ENCODE assay signal across 8 cellular contexts in genomic region chr3:195850857-195851531, GRCh38. TPM values are rescaled to one million over a fixed set of nuclear protein-coding genes. Genes with fewer than 3 reads are reported as not detected.
DNase-seq lines count a peak whose midpoint lies in the region; ATAC-seq and TF ChIP-seq lines count a peak whose summit lies in the region.

No MANE protein-coding gene starts in this region.

- H3K27ac Mint-ChIP-seq in CD4-positive, alpha-beta T cell, result no peak overlapping the region
- H3K27ac Mint-ChIP-seq in activated CD4-positive, alpha-beta T cell treated with anti-CD3 and anti-CD28 coated beads, Interleukin-2, amount 10 ng/mL, durations not matched to agents 24 days and 14 days, result no peak overlapping the region
- no peak overlapping the region for H3K27ac Mint-ChIP-seq in dendritic cell treated with granulocyte-macrophage colony-stimulating factor and Interleukin-4, amounts not matched to agents 40 ng/mL and 50 ng/mL, for 4 days

- POLR2A ChIA-PET in CD4-positive, alpha-beta T cell (lab: Charles Lee), result interaction anchor here (0.9 to 1.0 kb wide), 3 partner anchors 8 to 58 kb away, joined by 3 to 4 read pairs (median 4); no protein-coding TSS in a partner anchor

- H3K27me3 Mint-ChIP-seq in CD4-positive, alpha-beta T cell, result peaks cover 5% of the 10 kb centered on the region
- no peaks in the 10 kb centered on the region for H3K27me3 Mint-ChIP-seq in activated CD4-positive, alpha-beta T cell treated with anti-CD3 and anti-CD28 coated beads, Interleukin-2, amount 10 ng/mL, durations not matched to agents 24 days and 14 days
- H3K27me3 Mint-ChIP-seq in dendritic cell treated with granulocyte-macrophage colony-stimulating factor and Interleukin-4, amounts not matched to agents 40 ng/mL and 50 ng/mL, for 4 days, result peaks cover 28% of the 10 kb centered on the region

- intact Hi-C loops in CD4-positive, alpha-beta T cell (cut with DNase I, micrococcal nuclease), result loop anchor here (2.0 to 10.0 kb wide), 4 partner anchors 196 to 346 kb away; no protein-coding TSS in a partner anchor
- intact Hi-C loops in activated CD4-positive, alpha-beta T cell treated with anti-CD3 and anti-CD28 coated beads, Interleukin-2, amount 10 ng/mL, durations not matched to agents 24 days and 14 days (cut with micrococcal nuclease), result loop anchor here (1.0 to 10.0 kb wide), 6 partner anchors 104 to 580 kb away; partner anchors contain the start of gene XXYLT1
- intact Hi-C loops in dendritic cell treated with granulocyte-macrophage colony-stimulating factor and Interleukin-4, amounts not matched to agents 40 ng/mL and 50 ng/mL, for 4 days (cut with micrococcal nuclease), result no loop called here
- intact Hi-C loops in lower leg skin (cut with DNase I; ENCODE audit: low total_unique reads), result no loop called here

- peak; percentile 75 to 88 (median 85) for DNase-seq in CD4-positive, alpha-beta T cell
- DNase-seq in NCI-H69 (lab: John Stamatoyannopoulos, UW), result peak; percentile 93
- peak; percentile 97 for DNase-seq in activated CD4-positive, alpha-beta T cell treated with anti-CD3 and anti-CD28 coated beads, Interleukin-2, amount 10 ng/mL, durations not matched to agents 24 days and 14 days
- peak; percentile 89 to 96 for DNase-seq in lower leg skin (ENCODE audit: low spot score in 2 of 2)
- DNase-seq in stimulated activated CD4-positive, alpha-beta T cell treated with anti-CD3 and anti-CD28 coated beads, TNF-alpha, amount 100 ng/mL, for 48 hours (ENCODE audit: low read depth in 3 of 3), result peak; percentile 77 to 83 (median 81)

- H3K36me3 Mint-ChIP-seq in CD4-positive, alpha-beta T cell (ENCODE audit: low read depth), result no peaks in the 10 kb centered on the region
- H3K36me3 Mint-ChIP-seq in activated CD4-positive, alpha-beta T cell treated with anti-CD3 and anti-CD28 coated beads, Interleukin-2, amount 10 ng/mL, durations not matched to agents 24 days and 14 days (ENCODE audit: low read depth), result no peaks in the 10 kb centered on the region
- H3K36me3 Mint-ChIP-seq in dendritic cell treated with granulocyte-macrophage colony-stimulating factor and Interleukin-4, amounts not matched to agents 40 ng/mL and 50 ng/mL, for 4 days (ENCODE audit: low read depth), result no peaks in the 10 kb centered on the region

- H3K4me3 ChIP-seq in lower leg skin (ENCODE audit: low read depth, poor library complexity, severe bottlenecking), result no peak overlapping the region

- peak overlapping the region; percentile 7 for H3K4me3 Mint-ChIP-seq in CD4-positive, alpha-beta T cell
- peak overlapping the region; percentile 5 for H3K4me3 Mint-ChIP-seq in activated CD4-positive, alpha-beta T cell treated with anti-CD3 and anti-CD28 coated beads, Interleukin-2, amount 10 ng/mL, durations not matched to agents 24 days and 14 days
- peak overlapping the region; percentile 39 for H3K4me3 Mint-ChIP-seq in dendritic cell treated with granulocyte-macrophage colony-stimulating factor and Interleukin-4, amounts not matched to agents 40 ng/mL and 50 ng/mL, for 4 days

- TF ChIP-seq POLR2A in lower leg skin (IDR thresholded peaks at IDR 0.05), result no peak

- H3K9me3 ChIP-seq in CD4-positive, alpha-beta T cell (ENCODE audit: control insufficient read depth, low read length), result no peaks in the 10 kb centered on the region

- 29 to 30% methylated on average over 31 of the region's 31 CpGs for WGBS in lower leg skin, 2 donors

- H3K27ac ChIP-seq in CD4-positive, alpha-beta T cell (ENCODE audit: low read depth, low read length), result no peak overlapping the region

- CTCF ChIA-PET in CD4-positive, alpha-beta T cell (lab: Charles Lee), result interaction anchor here (0.6 to 2.3 kb wide), 30 partner anchors 8 to 1180 kb away, joined by 3 to 23 read pairs (median 4); partner anchors contain the start of genes TNK2 and XXYLT1

- peak; percentile 100 for TF ChIP-seq CTCF in CD4-positive, alpha-beta T cell (IDR thresholded peaks at IDR 0.05)
- peak; percentile 93 to 100 (median 96) for TF ChIP-seq CTCF in lower leg skin (IDR thresholded peaks at IDR 0.05)

- H3K4me1 Mint-ChIP-seq in CD4-positive, alpha-beta T cell (ENCODE audit: low read depth), result peaks cover 6% of the 10 kb centered on the region
- H3K4me1 Mint-ChIP-seq in activated CD4-positive, alpha-beta T cell treated with anti-CD3 and anti-CD28 coated beads, Interleukin-2, amount 10 ng/mL, durations not matched to agents 24 days and 14 days, result peaks cover 9% of the 10 kb centered on the region
- H3K4me1 Mint-ChIP-seq in dendritic cell treated with granulocyte-macrophage colony-stimulating factor and Interleukin-4, amounts not matched to agents 40 ng/mL and 50 ng/mL, for 4 days (ENCODE audit: low read depth), result peaks cover 7% of the 10 kb centered on the region

- no peaks in the 10 kb centered on the region for H3K27me3 ChIP-seq in CD4-positive, alpha-beta T cell (ENCODE audit: control insufficient read depth, insufficient read depth, low read length)

- H3K9me3 Mint-ChIP-seq in CD4-positive, alpha-beta T cell, result no peaks in the 10 kb centered on the region
- no peaks in the 10 kb centered on the region for H3K9me3 Mint-ChIP-seq in activated CD4-positive, alpha-beta T cell treated with anti-CD3 and anti-CD28 coated beads, Interleukin-2, amount 10 ng/mL, durations not matched to agents 24 days and 14 days
- no peaks in the 10 kb centered on the region for H3K9me3 Mint-ChIP-seq in dendritic cell treated with granulocyte-macrophage colony-stimulating factor and Interleukin-4, amounts not matched to agents 40 ng/mL and 50 ng/mL, for 4 days

- peak; percentile 100 for ATAC-seq in CD4-positive, alpha-beta T cell (ENCODE audit: poor library complexity)
- ATAC-seq in GM19397 (IDR thresholded peaks at IDR 0.05; ENCODE audit: unreplicated experiment) (peak; percentile 79), HG03565 (IDR thresholded peaks at IDR 0.05; ENCODE audit: unreplicated experiment) (peak; percentile 87)

RNA-seq across cellular contexts. Expression of gene MUC4, which starts 39.3 kb away (rescaled TPM):
- not detected for total RNA-seq in CD4-positive, alpha-beta T cell
- 0.68 and 0.90 TPM in 2 replicates for total RNA-seq in activated CD4-positive, alpha-beta T cell treated with anti-CD3 and anti-CD28 coated beads, Interleukin-2, amount 10 ng/mL, durations not matched to agents 24 days and 14 days
- not detected for total RNA-seq in lower leg skin

RNA-seq across cellular contexts. Expression of gene TNK2, which starts 57.4 kb away (rescaled TPM):
- 100 to 1,000 TPM; 161 to 171 TPM for total RNA-seq in CD4-positive, alpha-beta T cell
- total RNA-seq in activated CD4-positive, alpha-beta T cell treated with anti-CD3 and anti-CD28 coated beads, Interleukin-2, amount 10 ng/mL, durations not matched to agents 24 days and 14 days, result 101 and 110 TPM in 2 replicates
- total RNA-seq in lower leg skin, result 100 to 1,000 TPM in 1 of 4 donors, 10 to 100 TPM in 3; 42.3 to 105 (median 53.1) TPM

Comparison
In these comparisons a context has a peak if more than half of its experiments do, and no peak if none do; other contexts are left out.
1. intact Hi-C loops: an anchor here in CD4-positive, alpha-beta T cell (2.0 to 10.0 kb wide) and activated CD4-positive, alpha-beta T cell treated with anti-CD3 and anti-CD28 coated beads, Interleukin-2, amount 10 ng/mL, durations not matched to agents 24 days and 14 days (1.0 to 10.0 kb wide); none called in dendritic cell treated with granulocyte-macrophage colony-stimulating factor and Interleukin-4, amounts not matched to agents 40 ng/mL and 50 ng/mL, for 4 days and lower leg skin.